ENCODE assay signal across 12 cellular contexts in the genomic region with DNA sequence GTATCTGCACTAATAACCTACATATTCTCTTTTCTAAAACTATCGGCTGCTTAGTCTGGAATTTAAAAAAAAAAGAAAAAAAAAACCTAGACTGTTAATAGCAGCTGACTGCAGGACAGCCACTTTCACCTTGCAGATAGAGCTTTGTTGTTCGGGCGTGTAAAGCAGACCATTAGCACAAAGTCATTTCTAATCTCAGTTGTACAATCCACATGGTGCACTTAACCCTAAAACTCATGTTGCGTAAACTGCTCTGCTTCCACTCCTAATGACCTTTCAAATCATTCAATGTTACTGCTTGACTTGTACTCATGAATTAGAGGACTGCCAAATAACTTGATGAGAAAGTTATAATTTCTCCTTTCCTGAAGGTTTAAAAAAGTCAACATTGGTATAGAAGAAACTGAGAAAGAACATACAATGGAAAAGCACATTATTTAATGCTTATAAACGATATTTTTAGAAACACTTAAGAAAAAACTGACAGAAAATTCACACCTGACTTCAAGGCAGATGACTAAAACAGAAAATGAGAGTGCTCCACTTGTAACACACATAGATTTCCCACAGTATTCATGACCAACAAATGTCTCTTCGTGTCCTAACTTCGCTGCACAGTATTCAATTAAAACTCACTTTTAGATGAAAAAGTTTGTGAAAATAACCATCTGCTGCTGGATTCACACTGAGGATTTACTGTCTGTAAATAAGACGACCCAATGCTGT. TPM values are rescaled to one million over a fixed set of nuclear protein-coding genes. Genes with fewer than 3 reads are reported as not detected.
DNase-seq lines count a peak whose midpoint lies in the region; ATAC-seq and TF ChIP-seq lines count a peak whose summit lies in the region.
"Had no signal": no experiment of that assay in that cellular context is flagged by ENCODE, and none has a peak within 500 bp of the region (broad histone marks: within the 10 kb centered on the region; RNA-seq: fewer than 3 reads in every experiment).

No MANE protein-coding gene starts in this region.

- intact Hi-C loops in aorta (cut with DNase I) = no loop called here

- H3K4me2 ChIP-seq in GM23248 (ENCODE audit: unreplicated experiment) = peak overlapping the region; percentile 86

- H3K36me3 Mint-ChIP-seq in osteocyte (ENCODE audit: unreplicated experiment) = no peaks in the 10 kb centered on the region

- no peaks in the 10 kb centered on the region for H3K27me3 ChIP-seq in GM23248 (replicated peaks; ENCODE audit: insufficient read depth)
- H3K27me3 ChIP-seq in cardiac muscle cell = no peaks in the 10 kb centered on the region
- H3K27me3 ChIP-seq in aorta (ENCODE audit: control insufficient read depth in 1 of 2, insufficient read depth in 2 of 2, low read length in 1 of 2) = no peaks in the 10 kb centered on the region

- peak overlapping the region; percentile 80 for H3K27ac Mint-ChIP-seq in osteocyte (ENCODE audit: unreplicated experiment)
- H3K27ac Mint-ChIP-seq: activated CD4-positive, alpha-beta memory T cell treated with anti-CD3 and anti-CD28 coated beads for 36 hours; activated naive CD8-positive, alpha-beta T cell treated with anti-CD3 and anti-CD28 coated beads for 36 hours had no signal

- H3K27ac ChIP-seq in GM23248 (no peak overlapping the region), cardiac muscle cell (peak overlapping the region; percentile 88), aorta (ENCODE audit: low read depth in 1 of 2, low read length in 2 of 2) (no peak overlapping the region)

- H3K79me2 ChIP-seq in GM23248 (ENCODE audit: insufficient read depth) = peaks cover 82% of the 10 kb centered on the region

- H4K20me1 ChIP-seq in GM23248 (ENCODE audit: insufficient read depth) = 0 out of 2 replicates have a peak, but pooled peaks cover 5% of the 10 kb centered on the region

- H3K4me1 ChIP-seq in GM23248 (ENCODE audit: insufficient read depth) (peaks cover 42% of the 10 kb centered on the region), cardiac muscle cell (ENCODE audit: low read depth) (peaks cover 29% of the 10 kb centered on the region), aorta (ENCODE audit: control insufficient read depth in 1 of 2, insufficient read depth in 2 of 2, low read length in 2 of 2) (no peaks in the 10 kb centered on the region)

- peak overlapping the region; percentile 95 for H3K4me3 Mint-ChIP-seq in osteocyte (ENCODE audit: unreplicated experiment)
- H3K4me3 Mint-ChIP-seq: activated CD4-positive, alpha-beta memory T cell treated with anti-CD3 and anti-CD28 coated beads for 36 hours had no signal

- H3K36me3 ChIP-seq in GM23248 (ENCODE audit: low read depth) = no peaks in the 10 kb centered on the region
- no peaks in the 10 kb centered on the region for H3K36me3 ChIP-seq in cardiac muscle cell
- H3K36me3 ChIP-seq in aorta (ENCODE audit: control insufficient read depth in 1 of 2, insufficient read depth in 2 of 2, low read length in 1 of 2) = no peaks in the 10 kb centered on the region
- H3K36me3 ChIP-seq: stomach had no signal

- 75 to 79% methylated on average over 8 of the region's 8 CpGs for whole genome bisulfite sequencing in GM23248 (ENCODE audit: low coverage in 1 of 2, low lambda C conversion rate in 2 of 2, missing lambda C conversion rate in 2 of 2), 2 experiments
- 80 to 85% methylated on average over 8 of the region's 8 CpGs for WGBS in aorta, 2 donors

- peak overlapping the region; percentile 75; the same call in 1 of the 2 replicates for H3K9ac ChIP-seq in GM23248

- peak overlapping the region; percentile 76 for H3K4me3 ChIP-seq in GM23248
- H3K4me3 ChIP-seq in cardiac muscle cell = peak overlapping the region; percentile 91
- no peak overlapping the region for H3K4me3 ChIP-seq in aorta (ENCODE audit: low read length in 2 of 2)

- no peaks in the 10 kb centered on the region for H3K9me2 ChIP-seq in GM23248 (ENCODE audit: insufficient read depth)

- TF ChIP-seq CTCF in cardiac muscle cell (IDR thresholded peaks at IDR 0.05; ENCODE audit: low read depth, low read length) (no peak), osteocyte (IDR thresholded peaks at IDR 0.05) (no peak)

- H3K9me3 ChIP-seq in GM23248 (ENCODE audit: low read depth) = no peaks in the 10 kb centered on the region
- no peaks in the 10 kb centered on the region for H3K9me3 ChIP-seq in cardiac muscle cell (ENCODE audit: low read depth)
- no peaks in the 10 kb centered on the region for H3K9me3 ChIP-seq in aorta (ENCODE audit: control insufficient read depth, low read length)
- H3K9me3 ChIP-seq: esophagus muscularis mucosa, stomach had no signal

- H3K27me3 Mint-ChIP-seq in osteocyte (ENCODE audit: unreplicated experiment) = no peaks in the 10 kb centered on the region

- no peak overlapping the region for H2AFZ ChIP-seq in GM23248

- in situ Hi-C loops in GM23248 (cut with MboI) = no loop called here

- no peak for ATAC-seq in aorta (ENCODE audit: low FRiP score)
- ATAC-seq: HCT116 had no signal

- no peak for DNase-seq in GM23248
- DNase-seq in NCI-H2227 treated with DMSO at 0.1 percent for 48 hours (lab: John Stamatoyannopoulos, UW) = peak; percentile 27
- peak in 1 of 2 donors; percentile 70 for DNase-seq in cardiac muscle cell (ENCODE audit: low read depth in 1 of 2, low spot score in 1 of 2)
- DNase-seq in osteocyte (ENCODE audit: extremely low spot score, unreplicated experiment) = no peak
- DNase-seq in central memory CD4-positive, alpha-beta T cell = no peak
- DNase-seq in stimulated activated CD4-positive, alpha-beta T cell treated with anti-CD3 and anti-CD28 coated beads, Interleukin-2, amount 100 ng/mL, for 48 hours = no peak
- no peak for DNase-seq in aorta
- DNase-seq: activated CD4-positive, alpha-beta memory T cell treated with anti-CD3 and anti-CD28 coated beads for 36 hours; activated naive CD8-positive, alpha-beta T cell treated with anti-CD3 and anti-CD28 coated beads for 36 hours; stomach had no signal

- H3K9me3 Mint-ChIP-seq in osteocyte (ENCODE audit: unreplicated experiment) = no peaks in the 10 kb centered on the region

- H3F3A ChIP-seq in GM23248 (ENCODE audit: insufficient read depth) = peaks cover 10% of the 10 kb centered on the region; the same call in 1 of the 2 replicates

- H3K4me1 Mint-ChIP-seq in osteocyte (ENCODE audit: unreplicated experiment) = peaks cover 39% of the 10 kb centered on the region

RNA-seq across cellular contexts. Expression of gene CDH2, which starts 2.6 kb away (rescaled TPM):
- 157 and 165 TPM in 2 replicates for total RNA-seq in GM23248 (2014; rRNA removed; shearing (Covaris generic))
- polyA plus RNA-seq in GM23248 (2016; fragmentation: Nextera tagmentation; extraction: Ambion mirVana) = 103 and 107 TPM in 2 replicates
- 205 and 267 TPM in 2 replicates for total RNA-seq in cardiac muscle cell
- 324 and 381 TPM in 2 replicates for polyA plus RNA-seq in cardiac muscle cell
- 83.8 and 87.2 TPM in 2 replicates for total RNA-seq in osteocyte
- 10 to 100 TPM in 1 of 2 donors, 1 to 10 TPM in 1; 6.9 to 10.1 TPM for total RNA-seq in aorta
- 10 to 100 TPM; 12.6 to 13.9 TPM for polyA plus RNA-seq in aorta
- total RNA-seq: activated CD4-positive, alpha-beta memory T cell treated with anti-CD3 and anti-CD28 coated beads for 36 hours had no signal

Comparison
In these comparisons a context has a peak if more than half of its experiments do, and no peak if none do; other contexts are left out.
1. H3K4me3 ChIP-seq: peak in GM23248 (single experiment) and cardiac muscle cell (single experiment); none in aorta (0 of 2).